12 cellular contexts compared by ENCODE assay signal in the genomic region with DNA sequence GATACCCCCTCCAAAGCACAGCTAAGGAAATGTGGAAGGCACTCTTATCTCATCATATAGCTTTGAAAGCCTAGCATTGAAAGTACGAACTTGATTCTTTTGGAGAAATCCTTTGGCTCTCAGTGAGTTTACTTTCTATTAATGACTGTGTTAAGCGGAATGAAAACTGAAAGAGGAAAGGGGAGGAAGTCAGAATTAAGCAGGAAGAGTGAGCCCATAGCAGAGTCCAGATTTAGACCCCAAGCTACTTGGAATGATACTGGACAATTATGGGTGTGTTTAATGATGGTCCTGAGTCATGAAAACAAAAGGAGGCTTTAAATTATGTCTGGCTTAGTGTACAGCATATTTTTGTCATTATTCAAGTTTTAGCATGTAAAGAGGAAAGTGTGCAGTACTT. TPM values are rescaled to one million over a fixed set of nuclear protein-coding genes. Genes with fewer than 3 reads are reported as not detected.
DNase-seq lines count a peak whose midpoint lies in the region; ATAC-seq, FAIRE-seq and TF ChIP-seq lines count a peak whose summit lies in the region.
"Had no signal": no experiment of that assay in that cellular context is flagged by ENCODE, and none has a peak within 500 bp of the region (broad histone marks: within the 10 kb centered on the region; RNA-seq: fewer than 3 reads in every experiment).

No MANE protein-coding gene starts in this region.

- H3K9me3 Mint-ChIP-seq in immature natural killer cell = no peaks in the 10 kb centered on the region

- TF ChIP-seq RAD21 in A549 (conservative IDR thresholded peaks at IDR 0.05 in 1 of 2, IDR thresholded peaks at IDR 0.05 in 1 of 2) = no peak

- ATAC-seq in A549 (no peak), T-helper 17 cell (no peak), GM21526 (IDR thresholded peaks at IDR 0.05; ENCODE audit: low FRiP score, unreplicated experiment) (no peak), HG03442 (IDR thresholded peaks at IDR 0.05; ENCODE audit: unreplicated experiment) (no peak)

- H3K27me3 Mint-ChIP-seq in T-helper 17 cell (no peaks in the 10 kb centered on the region), immature natural killer cell (ENCODE audit: low read depth in 3 of 3) (peaks cover 4 to 9% (median 9%) of the 10 kb centered on the region in 3 donors)

- no peaks in the 10 kb centered on the region for H3K9me2 ChIP-seq in DOHH2 (replicated peaks; ENCODE audit: control insufficient read depth, low read length)

- H3K4me2 ChIP-seq in A549 (peak overlapping the region; percentile 34; the same call in 2 of the 3 replicates), DOHH2 (ENCODE audit: low read length) (peak overlapping the region; percentile 17; the same call in 1 of the 2 replicates)

- peaks cover 28% of the 10 kb centered on the region for H3K4me1 ChIP-seq in A549
- H3K4me1 ChIP-seq in DOHH2 (ENCODE audit: control insufficient read depth, low read length) = peaks cover 54% of the 10 kb centered on the region

- no peaks in the 10 kb centered on the region for H3K9me3 ChIP-seq in A549
- no peaks in the 10 kb centered on the region for H3K9me3 ChIP-seq in DOHH2 (ENCODE audit: control insufficient read depth, insufficient read depth, low read length)
- H3K9me3 ChIP-seq in T-helper 17 cell (ENCODE audit: control insufficient read depth, low read length, poor library complexity, severe bottlenecking) = no peaks in the 10 kb centered on the region

- H3K36me3 Mint-ChIP-seq in T-helper 17 cell (ENCODE audit: low read depth) (peaks cover 3% of the 10 kb centered on the region), immature natural killer cell (no peaks in the 10 kb centered on the region)

- CTCF ChIA-PET in A549 (lab: Yijun Ruan, JAX) = interaction anchor here (1.0 kb wide), 1 partner anchor 15 kb away, joined by 5 read pairs; no protein-coding TSS in a partner anchor

- H3K27ac ChIP-seq in A549 (peak overlapping the region in 1 of 2 experiments; percentile 57; a peak in 3 of 6 replicates), DOHH2 (ENCODE audit: low read depth, low read length) (no peak overlapping the region)

- TF ChIP-seq POLR2A in A549 (IDR thresholded peaks at IDR 0.05; ENCODE audit: low read length) = no peak

- no peak for TF ChIP-seq EP300 in A549 (IDR thresholded peaks at IDR 0.05)

- no peaks in the 10 kb centered on the region for H3K27me3 ChIP-seq in DOHH2 (ENCODE audit: control insufficient read depth, low read length)

- TF ChIP-seq CTCF in A549 (IDR thresholded peaks at IDR 0.05) (no peak), DOHH2 (IDR thresholded peaks at IDR 0.05; ENCODE audit: low read depth, low read length, poor library complexity, severe bottlenecking) (no peak)

- H3K27ac Mint-ChIP-seq in T-helper 17 cell = peak overlapping the region; percentile 84
- peak overlapping the region; percentile 9 to 78 (median 64) for H3K27ac Mint-ChIP-seq in immature natural killer cell

- H4K20me1 ChIP-seq in DOHH2 (ENCODE audit: control insufficient read depth, insufficient read depth, low read depth, low read length) = no peaks in the 10 kb centered on the region

- FAIRE-seq in A549 (lab: Jason Lieb, UNC) = no peak

- H3F3A ChIP-seq in DOHH2 (ENCODE audit: control insufficient read depth, insufficient read depth) = no peaks in the 10 kb centered on the region

- H3K4me1 Mint-ChIP-seq in T-helper 17 cell (peaks cover 53% of the 10 kb centered on the region), immature natural killer cell (peaks cover 65 to 88% of the 10 kb centered on the region in 2 donors)

- DNase-seq in A549 (ENCODE audit: low read depth in 1 of 2, low spot score in 1 of 2) (no peak), T-helper 17 cell (no peak), immature natural killer cell (no peak), middle frontal gyrus (ENCODE audit: extremely low spot score, low spot score) (no peak)
- DNase-seq in activated CD4-positive, CD25-positive, alpha-beta regulatory T cell treated with anti-CD3 and anti-CD28 coated beads, Interleukin-2, amount 50 U/mL, for 72 hours = no peak
- DNase-seq: activated gamma-delta T cell treated with Interleukin-2 at 50 U/mL for 16 hours, DND-41, NCI-H1048, nucleus accumbens had no signal

- H3K4me3 ChIP-seq in A549 = no peak overlapping the region
- H3K4me3 ChIP-seq in DOHH2 (ENCODE audit: low read length) = no peak overlapping the region

- H3K4me3 Mint-ChIP-seq in T-helper 17 cell (peak overlapping the region; percentile 36), immature natural killer cell (peak overlapping the region; percentile 2 to 59 (median 26))

- no peaks in the 10 kb centered on the region for H3K36me3 ChIP-seq in DOHH2 (ENCODE audit: control insufficient read depth, low read length)

- WGBS in A549 (ENCODE audit: missing lambda C conversion rate) = 76% methylated on average over 2 of the region's 2 CpGs

- POLR2A ChIA-PET in A549 (lab: Yijun Ruan, JAX) = no interaction called here

- peaks cover 52% of the 10 kb centered on the region for H3K79me2 ChIP-seq in DOHH2 (ENCODE audit: control insufficient read depth, low read length)

TF ChIP-seq in A549, 52 proteins besides CTCF, POLR2A, EP300 and RAD21:
- TF ChIP-seq NPAS2 (CRISPR knock-in tag; IDR thresholded peaks at IDR 0.05; ENCODE audit: borderline replicate concordance) = no peak
- TF ChIP-seq EHF (CRISPR knock-in tag; IDR thresholded peaks at IDR 0.05) = no peak
- TF ChIP-seq RARB (CRISPR knock-in tag; IDR thresholded peaks at IDR 0.05) = no peak
- TF ChIP-seq KDM1A (IDR thresholded peaks at IDR 0.05; ENCODE audit: low read depth) = no peak
- TF ChIP-seq, protein P1, sequence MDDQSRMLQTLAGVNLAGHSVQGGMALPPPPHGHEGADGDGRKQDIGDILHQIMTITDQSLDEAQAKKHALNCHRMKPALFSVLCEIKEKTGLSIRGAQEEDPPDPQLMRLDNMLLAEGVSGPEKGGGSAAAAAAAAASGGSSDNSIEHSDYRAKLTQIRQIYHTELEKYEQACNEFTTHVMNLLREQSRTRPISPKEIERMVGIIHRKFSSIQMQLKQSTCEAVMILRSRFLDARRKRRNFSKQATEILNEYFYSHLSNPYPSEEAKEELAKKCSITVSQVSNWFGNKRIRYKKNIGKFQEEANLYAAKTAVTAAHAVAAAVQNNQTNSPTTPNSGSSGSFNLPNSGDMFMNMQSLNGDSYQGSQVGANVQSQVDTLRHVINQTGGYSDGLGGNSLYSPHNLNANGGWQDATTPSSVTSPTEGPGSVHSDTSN (IDR thresholded peaks at IDR 0.05) = no peak
- TF ChIP-seq ZNF302 (CRISPR knock-in tag; IDR thresholded peaks at IDR 0.05) = no peak
- no peak for TF ChIP-seq RFX5 (IDR thresholded peaks at IDR 0.05)
- TF ChIP-seq HOXA7 (CRISPR knock-in tag; IDR thresholded peaks at IDR 0.05) = no peak
- no peak for TF ChIP-seq ZC3H11A (IDR thresholded peaks at IDR 0.05)
- TF ChIP-seq POLR2AphosphoS2 (conservative IDR thresholded peaks at IDR 0.05; ENCODE audit: low read length) = no peak
- TF ChIP-seq EHMT2 (IDR thresholded peaks at IDR 0.05; ENCODE audit: low read depth) = no peak
- TF ChIP-seq, protein P2, sequence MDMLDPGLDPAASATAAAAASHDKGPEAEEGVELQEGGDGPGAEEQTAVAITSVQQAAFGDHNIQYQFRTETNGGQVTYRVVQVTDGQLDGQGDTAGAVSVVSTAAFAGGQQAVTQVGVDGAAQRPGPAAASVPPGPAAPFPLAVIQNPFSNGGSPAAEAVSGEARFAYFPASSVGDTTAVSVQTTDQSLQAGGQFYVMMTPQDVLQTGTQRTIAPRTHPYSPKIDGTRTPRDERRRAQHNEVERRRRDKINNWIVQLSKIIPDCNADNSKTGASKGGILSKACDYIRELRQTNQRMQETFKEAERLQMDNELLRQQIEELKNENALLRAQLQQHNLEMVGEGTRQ (IDR thresholded peaks at IDR 0.05) = no peak
- no peak for TF ChIP-seq TFCP2L1 (CRISPR knock-in tag; IDR thresholded peaks at IDR 0.05)
- TF ChIP-seq NR3C1 (IDR thresholded peaks at IDR 0.05) = no peak
- no peak for TF ChIP-seq ZSCAN20 (CRISPR knock-in tag; IDR thresholded peaks at IDR 0.05)
- no peak for TF ChIP-seq CEBPB (IDR thresholded peaks at IDR 0.05)
- TF ChIP-seq MYC (IDR thresholded peaks at IDR 0.05; ENCODE audit: borderline replicate concordance, low read length) = no peak
TF ChIP-seq in A549: peak in this region for 0.

RNA-seq across cellular contexts. Expression of a gene that starts 42.2 kb away (rescaled TPM):
- polyA plus RNA-seq in A549 (2011; rRNA removed) (14.5 and 19.4 TPM in 2 replicates), A549 (2017; fragmentation: RNase III; extraction: RNeasy Plus Mini Kit Qiagen cat#74134 plus additional on column Dnase treatment) (12.2 to 12.5 TPM (median 12.2 TPM) in 3 replicates), immature natural killer cell (1 to 10 TPM; 3.4 to 5.9 (median 5.7) TPM)
- 5.2 and 6.5 TPM in 2 replicates for polyA plus RNA-seq in A549 (2012; cell fraction: cytosol; rRNA removed)
- 4.1 and 4.4 TPM in 2 replicates for polyA plus RNA-seq in A549 (2012; cell fraction: nucleus; rRNA removed)
- polyA minus RNA-seq in A549 (2011; rRNA and poly(A)+ RNA removed) = 14.9 and 17.4 TPM in 2 replicates
- total RNA-seq in T-helper 17 cell = 10 to 100 TPM; 21.5 to 23.0 TPM
